Comparison of ENCODE assay signal across 8 cellular contexts in the genomic region with DNA sequence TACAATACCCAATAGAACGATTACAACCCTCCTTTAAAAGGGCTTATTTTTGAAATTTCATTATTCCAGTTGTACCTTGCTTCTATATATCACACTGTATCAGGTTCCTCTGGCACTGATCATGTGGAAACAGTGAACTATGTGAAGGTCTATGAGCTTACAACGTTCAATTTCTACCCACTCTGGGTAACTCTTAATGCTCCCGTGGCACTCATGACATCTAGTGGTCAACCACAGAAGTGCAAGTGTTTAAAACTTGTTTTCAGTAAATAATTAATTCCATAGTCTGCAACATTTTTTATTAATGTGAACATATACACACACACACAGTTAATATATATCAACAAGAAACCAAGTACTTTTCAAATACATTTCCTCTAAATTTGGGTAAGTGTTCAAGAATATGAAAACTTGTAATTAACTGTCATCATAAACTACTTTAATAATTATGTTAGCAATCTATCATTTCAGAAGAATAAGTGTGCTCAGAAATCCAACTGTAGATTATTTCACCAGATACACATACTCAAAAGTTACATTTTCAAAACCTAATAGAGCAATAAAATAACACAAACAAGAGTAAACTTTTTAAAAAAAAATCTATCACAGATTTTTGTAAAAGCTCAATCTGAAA.
DNase-seq lines count a peak whose midpoint lies in the region; ATAC-seq and TF ChIP-seq lines count a peak whose summit lies in the region.

No MANE protein-coding gene starts in this region.

- peak; percentile 78 for ATAC-seq in HG02623 (IDR thresholded peaks at IDR 0.05; ENCODE audit: unreplicated experiment)
- no peak for ATAC-seq in GM19463 (IDR thresholded peaks at IDR 0.05; ENCODE audit: unreplicated experiment)

- no peak overlapping the region for H3K27ac ChIP-seq in osteoblast (ENCODE audit: low read depth, low read length)

- H3K4me3 ChIP-seq in foreskin fibroblast (ENCODE audit: low read depth in 1 of 2, low read length in 2 of 2) (no peak overlapping the region), osteoblast (ENCODE audit: insufficient read depth, low read length) (no peak overlapping the region)

- H3K9me3 ChIP-seq in osteoblast (ENCODE audit: low read depth, low read length), result no peaks in the 10 kb centered on the region

- no peak overlapping the region for H3K4me2 ChIP-seq in osteoblast (ENCODE audit: insufficient read depth, low read length)

- no peaks in the 10 kb centered on the region for H3K4me1 ChIP-seq in osteoblast (ENCODE audit: insufficient read depth, low read length)

- H2AFZ ChIP-seq in osteoblast (ENCODE audit: low read length), result no peak overlapping the region

- peaks cover 25% of the 10 kb centered on the region for H3K27me3 ChIP-seq in osteoblast (ENCODE audit: insufficient read depth, low read length)

- no peaks in the 10 kb centered on the region for H3K36me3 ChIP-seq in osteoblast (ENCODE audit: insufficient read depth, low read length)

- TF ChIP-seq CTCF in foreskin fibroblast (IDR thresholded peaks at IDR 0.05; ENCODE audit: low read depth, low read length) (peak; percentile 79), osteoblast (IDR thresholded peaks at IDR 0.05; ENCODE audit: extremely low read depth, low read depth, low read length) (peak; percentile 94)

- peak; percentile 28 for DNase-seq in SIG-M5 treated with dmso at 0.1 percent for 504 hours (lab: John Stamatoyannopoulos, UW; ENCODE audit: unreplicated experiment)
- no peak for DNase-seq in SIG-M5 (lab: John Stamatoyannopoulos, UW)
- peak; percentile 64 for DNase-seq in NCI-H2227 (lab: John Stamatoyannopoulos, UW; ENCODE audit: unreplicated experiment)
- peak; percentile 11 for DNase-seq in activated CD8-positive, alpha-beta memory T cell treated with anti-CD3 and anti-CD28 coated beads, Interleukin-2, amount 50 U/mL, for 1 hour (ENCODE audit: extremely low read depth)
- DNase-seq in foreskin fibroblast, result peak; percentile 29 to 72
- no peak for DNase-seq in osteoblast (ENCODE audit: insufficient read length, low spot score, missing footprints)

- H3K79me2 ChIP-seq in osteoblast (ENCODE audit: insufficient read depth, low read length), result no peaks in the 10 kb centered on the region

- H4K20me1 ChIP-seq in osteoblast (ENCODE audit: insufficient read depth, low read length), result no peaks in the 10 kb centered on the region

Comparison
In these comparisons a context has a peak if more than half of its experiments do, and no peak if none do; other contexts are left out.
1. DNase-seq: peak in SIG-M5 treated with dmso at 0.1 percent for 504 hours (single experiment), NCI-H2227 (single experiment), activated CD8-positive, alpha-beta memory T cell treated with anti-CD3 and anti-CD28 coated beads, Interleukin-2, amount 50 U/mL, for 1 hour (single experiment) and foreskin fibroblast (2 of 2); none in SIG-M5 (single experiment) and osteoblast (single experiment).